Comparison of ENCODE assay signal across 11 cellular contexts in the genomic region with DNA sequence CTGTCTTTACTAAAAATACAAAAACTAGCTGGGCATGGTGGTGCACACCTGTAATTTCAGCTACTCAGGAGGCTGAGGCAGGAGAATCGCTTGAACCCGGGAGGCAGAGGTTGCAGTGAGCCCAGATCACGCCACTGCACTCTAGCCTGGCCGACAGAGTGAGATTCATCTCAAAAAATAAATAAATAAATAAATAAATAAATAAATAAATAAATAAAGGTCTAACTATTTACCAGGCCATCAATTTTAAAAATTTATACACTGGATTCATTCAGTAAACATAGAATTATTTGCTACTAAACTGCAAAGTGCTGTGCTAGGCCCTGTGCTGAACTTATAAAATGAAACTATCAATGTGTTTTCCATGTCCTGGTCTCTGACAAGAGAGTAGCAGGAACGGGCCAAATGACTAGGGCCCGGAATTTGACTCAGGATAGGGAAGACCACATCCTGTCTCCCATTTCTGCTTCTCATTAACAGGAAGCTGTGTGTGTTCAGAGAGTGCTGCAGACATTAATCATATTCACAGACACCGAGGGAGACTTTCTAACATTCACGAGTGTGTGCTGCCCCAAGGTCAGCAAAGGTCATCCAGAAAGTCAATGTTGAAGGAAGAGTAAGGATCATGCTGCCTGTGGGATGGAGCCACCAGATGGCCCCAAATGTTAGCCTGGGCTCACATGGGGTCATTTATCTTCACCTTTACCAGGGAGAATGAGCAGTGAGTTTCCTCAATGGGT.
DNase-seq lines count a peak whose midpoint lies in the region; ATAC-seq, FAIRE-seq and TF ChIP-seq lines count a peak whose summit lies in the region.
"Had no signal": no experiment of that assay in that cellular context is flagged by ENCODE, and none has a peak within 500 bp of the region (broad histone marks: within the 10 kb centered on the region; RNA-seq: fewer than 3 reads in every experiment).

No MANE protein-coding gene starts in this region.

- ATAC-seq in sciatic nerve (peak; percentile 39), HG03520 (IDR thresholded peaks at IDR 0.05; ENCODE audit: unreplicated experiment) (no peak)

- peak overlapping the region; percentile 82 for H3K27ac Mint-ChIP-seq in activated T-cell treated with anti-CD3 and anti-CD28 coated beads, Interleukin-2, amount 50 U/mL, for 24 hours

- CTCF ChIA-PET in endothelial cell of umbilical vein (lab: Charles Lee): interaction anchor here (0.8 to 2.5 kb wide), 8 partner anchors 10 to 971 kb away, joined by 3 to 18 read pairs (median 6); no protein-coding TSS in a partner anchor

- H3K4me1 ChIP-seq in SJSA1 (replicated peaks) (peaks cover 30% of the 10 kb centered on the region), endothelial cell of umbilical vein (ENCODE audit: control insufficient read depth, extremely low read depth, insufficient read depth, low read length) (peaks cover 10% of the 10 kb centered on the region)

- dilution Hi-C loops in endothelial cell of umbilical vein (cut with MboI; ENCODE audit: extremely low pct_ligation_motif_present, low sequenced_read_pairs): no loop called here

- H3K4me2 ChIP-seq in endothelial cell of umbilical vein (ENCODE audit: insufficient read depth, low read length): peak overlapping the region; percentile 20

- TF ChIP-seq CTCF in endothelial cell of umbilical vein (IDR thresholded peaks at IDR 0.05; ENCODE audit: extremely low read depth in 1 of 2, insufficient read depth in 1 of 2, low read depth in 1 of 2, low read length in 2 of 2): no peak

- H3K4me3 Mint-ChIP-seq in activated T-cell treated with anti-CD3 and anti-CD28 coated beads, Interleukin-2, amount 50 U/mL, for 24 hours: no peak overlapping the region

- H3K4me3 ChIP-seq in SJSA1 (no peak overlapping the region), endothelial cell of umbilical vein (replicated peaks in 1 of 3; ENCODE audit: insufficient read depth in 1 of 3, low read depth in 1 of 3, low read length in 3 of 3) (no peak overlapping the region)
- H3K4me3 ChIP-seq: mucosa of descending colon had no signal

- peak overlapping the region; percentile 0 for H3K9ac ChIP-seq in endothelial cell of umbilical vein (replicated peaks; ENCODE audit: extremely low read depth, insufficient read depth, low read length)

- peaks cover 39% of the 10 kb centered on the region for H3K4me1 Mint-ChIP-seq in activated T-cell treated with anti-CD3 and anti-CD28 coated beads, Interleukin-2, amount 50 U/mL, for 24 hours (ENCODE audit: low read depth)

- POLR2A ChIA-PET in endothelial cell of umbilical vein (lab: Charles Lee): no interaction called here

- H3K9me3 Mint-ChIP-seq in activated T-cell treated with anti-CD3 and anti-CD28 coated beads, Interleukin-2, amount 50 U/mL, for 24 hours: no peaks in the 10 kb centered on the region

- intact Hi-C loops in endothelial cell of umbilical vein (cut with micrococcal nuclease) (loop anchor here (1.0 to 2.0 kb wide), 4 partner anchors 9 to 112 kb away; no protein-coding TSS in a partner anchor), sciatic nerve (cut with DNase I) (no loop called here)

- H3K27me3 ChIP-seq in SJSA1 (replicated peaks): no peaks in the 10 kb centered on the region
- no peaks in the 10 kb centered on the region for H3K27me3 ChIP-seq in endothelial cell of umbilical vein (ENCODE audit: control insufficient read depth in 2 of 2, insufficient read depth in 2 of 2, low read length in 2 of 2)

- H2AFZ ChIP-seq in endothelial cell of umbilical vein (ENCODE audit: low read depth, low read length): no peak overlapping the region

- H4K20me1 ChIP-seq in endothelial cell of umbilical vein (replicated peaks; ENCODE audit: control insufficient read depth, extremely low read depth, insufficient read depth, low read length): no peaks in the 10 kb centered on the region

- TF ChIP-seq POLR2A in endothelial cell of umbilical vein (IDR thresholded peaks at IDR 0.05; ENCODE audit: low read depth, low read length): no peak

- FAIRE-seq in endothelial cell of umbilical vein (lab: Jason Lieb, UNC): peak; percentile 99

- H3K36me3 ChIP-seq in SJSA1: no peaks in the 10 kb centered on the region
- no peaks in the 10 kb centered on the region for H3K36me3 ChIP-seq in endothelial cell of umbilical vein (ENCODE audit: control insufficient read depth in 2 of 2, extremely low read depth in 1 of 2, insufficient read depth in 2 of 2, low read length in 2 of 2)

- peak overlapping the region; percentile 65 for H3K27ac ChIP-seq in SJSA1
- H3K27ac ChIP-seq in endothelial cell of umbilical vein (ENCODE audit: insufficient read depth, low read depth, low read length): peak overlapping the region; percentile 78

- H3K27me3 Mint-ChIP-seq in activated T-cell treated with anti-CD3 and anti-CD28 coated beads, Interleukin-2, amount 50 U/mL, for 24 hours: no peaks in the 10 kb centered on the region

- no peaks in the 10 kb centered on the region for H3K79me2 ChIP-seq in endothelial cell of umbilical vein (ENCODE audit: control insufficient read depth, insufficient read depth, low read length)

- no TSS peak for BruUV-seq in endothelial cell of umbilical vein (replicated peaks; lab: Mats Ljungman, UMichigan)

- H3K9me3 ChIP-seq in SJSA1 (replicated peaks) (peaks cover 9% of the 10 kb centered on the region), endothelial cell of umbilical vein (replicated peaks; ENCODE audit: control insufficient read depth, insufficient read depth, low read length) (no peaks in the 10 kb centered on the region)
- H3K9me3 ChIP-seq: mucosa of descending colon had no signal

- no peak for DNase-seq in activated T-cell treated with anti-CD3 and anti-CD28 coated beads, Interleukin-2, amount 50 U/mL, for 24 hours
- no peak for DNase-seq in activated T-cell treated with anti-CD3 and anti-CD28 coated beads for 4 hours
- peak; percentile 59 to 66 for DNase-seq in SJSA1 (ENCODE audit: low read depth in 1 of 2, low spot score in 2 of 2)
- peak; percentile 78 for DNase-seq in endothelial cell of umbilical vein (ENCODE audit: low read depth, low spot score)
- no peak for DNase-seq in sciatic nerve (ENCODE audit: low spot score)
- DNase-seq in activated T-cell treated with anti-CD3 and anti-CD28 coated beads, Interleukin-2, amount 50 U/mL, for 48 hours: no peak
- no peak for DNase-seq in HuH-7.5 (ENCODE audit: low spot score)
- DNase-seq: activated CD4-positive, CD25-positive, alpha-beta regulatory T cell treated with anti-CD3 and anti-CD28 coated beads, Interleukin-2, amount 50 U/mL, for 72 hours; C1 segment of cervical spinal cord; mucosa of descending colon had no signal

- H3K9me1 ChIP-seq in endothelial cell of umbilical vein (replicated peaks; ENCODE audit: control insufficient read depth, extremely low read depth, insufficient read depth, low read length): no peaks in the 10 kb centered on the region

- H3K36me3 Mint-ChIP-seq in activated T-cell treated with anti-CD3 and anti-CD28 coated beads, Interleukin-2, amount 50 U/mL, for 24 hours (ENCODE audit: low read depth): no peaks in the 10 kb centered on the region

TF ChIP-seq in endothelial cell of umbilical vein, 7 proteins besides CTCF, POLR2A, EP300 and RAD21:
- TF ChIP-seq, protein P1, sequence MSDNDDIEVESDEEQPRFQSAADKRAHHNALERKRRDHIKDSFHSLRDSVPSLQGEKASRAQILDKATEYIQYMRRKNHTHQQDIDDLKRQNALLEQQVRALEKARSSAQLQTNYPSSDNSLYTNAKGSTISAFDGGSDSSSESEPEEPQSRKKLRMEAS (IDR thresholded peaks at IDR 0.05; ENCODE audit: insufficient read depth, insufficient read length): no peak
- TF ChIP-seq MYC (IDR thresholded peaks at IDR 0.05; ENCODE audit: low read depth, low read length) (no peak), GATA2 (IDR thresholded peaks at IDR 0.05; ENCODE audit: insufficient read depth, insufficient read length, low read depth, low read length) (peak; percentile 66), EZH2 (IDR thresholded peaks at IDR 0.05; ENCODE audit: borderline replicate concordance, low read depth, low read length, severe bottlenecking) (no peak), FOS (IDR thresholded peaks at IDR 0.05; ENCODE audit: borderline replicate concordance, insufficient read depth, low read length) (peak; percentile 96), POLR2AphosphoS5 (IDR thresholded peaks at IDR 0.05; ENCODE audit: insufficient read depth, low read depth, low read length) (peak; percentile 84), JUN (IDR thresholded peaks at IDR 0.05; ENCODE audit: borderline replicate concordance, insufficient read depth, insufficient read length, low read depth) (peak; percentile 52)

Comparison
In these comparisons a context has a peak if more than half of its experiments do, and no peak if none do; other contexts are left out.
1. DNase-seq: peak in SJSA1 (2 of 2) and endothelial cell of umbilical vein (single experiment); none in activated T-cell treated with anti-CD3 and anti-CD28 coated beads, Interleukin-2, amount 50 U/mL, for 24 hours (single experiment), activated T-cell treated with anti-CD3 and anti-CD28 coated beads for 4 hours (single experiment), sciatic nerve (single experiment), activated T-cell treated with anti-CD3 and anti-CD28 coated beads, Interleukin-2, amount 50 U/mL, for 48 hours (0 of 2) and HuH-7.5 (single experiment).